Comparison of ENCODE assay signal across 8 cellular contexts in the genomic region with DNA sequence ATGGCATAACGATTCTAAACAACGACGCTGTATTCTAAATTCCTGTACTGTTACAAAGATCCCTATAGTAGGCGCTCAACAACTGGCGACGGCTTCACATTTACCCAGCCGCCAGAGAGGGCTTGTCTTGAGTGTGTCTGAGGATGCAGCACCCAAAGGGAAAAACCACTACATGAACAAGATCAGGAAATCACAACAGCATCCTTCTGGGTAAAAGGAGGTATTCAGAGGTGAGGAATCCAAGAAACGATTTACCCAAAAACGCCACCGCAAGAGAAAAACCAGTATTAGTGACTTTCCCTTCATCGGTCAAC. TPM values are rescaled to one million over a fixed set of nuclear protein-coding genes. Genes with fewer than 3 reads are reported as not detected.
DNase-seq lines count a peak whose midpoint lies in the region; FAIRE-seq and TF ChIP-seq lines count a peak whose summit lies in the region.

No MANE protein-coding gene starts in this region.

- no peak for FAIRE-seq in frontal cortex (lab: Jason Lieb, UNC)

- peak; percentile 91 for DNase-seq in G401 (ENCODE audit: low spot score)
- peak; percentile 83 for DNase-seq in H4 (ENCODE audit: low spot score)
- peak; percentile 83 for DNase-seq in LHCN-M2 (ENCODE audit: low read depth)
- DNase-seq in RWPE1 (ENCODE audit: low spot score): peak; percentile 82
- peak; percentile 44 for DNase-seq in activated T-helper 9 cell treated with anti-CD3 and anti-CD28 coated beads, Interleukin-2, amount 50 U/mL, for 16 hours (ENCODE audit: low read depth)
- DNase-seq in frontal cortex (ENCODE audit: low spot score in 2 of 2): peak; percentile 69 to 70
- peak; percentile 58 for DNase-seq in non-pigmented ciliary epithelial cell (ENCODE audit: low read depth)

- peak; percentile 96 for TF ChIP-seq CTCF in RWPE1 (conservative IDR thresholded peaks at IDR 0.05; ENCODE audit: low read depth)

- in situ Hi-C loops in G401 (cut with HindIII; ENCODE audit: low sequenced_read_pairs): no loop called here

- CTCF ChIA-PET in RWPE1 (lab: Yijun Ruan, JAX): interaction anchor here (1.0 kb wide), 1 partner anchor 1041 kb away, joined by 3 read pairs; no protein-coding TSS in a partner anchor

- POLR2A ChIA-PET in RWPE1 (lab: Yijun Ruan, JAX; ENCODE audit: low non-redundant PET): no interaction called here

- peak overlapping the region; percentile 93 for H3K27ac ChIP-seq in RWPE1
- H3K27ac ChIP-seq in temporal lobe (ENCODE audit: low read depth, low read length): peak overlapping the region; percentile 85

RNA-seq across cellular contexts. Expression of gene TTC33, which starts 0.7 kb away (rescaled TPM):
- total RNA-seq in G401 (2014; rRNA removed; shearing (Covaris generic)): 13.5 and 18.5 TPM in 2 replicates
- 18.2 and 27.6 TPM in 2 replicates for total RNA-seq in H4 (2014; rRNA removed; shearing (Covaris generic))
- total RNA-seq in LHCN-M2 (2014; rRNA removed): 13.7 and 14.6 TPM in 2 replicates
- 4.2 TPM for polyA plus RNA-seq in LHCN-M2 (2012)
- total RNA-seq in frontal cortex: 64.4 TPM
- 47.9 TPM for total RNA-seq in temporal lobe

RNA-seq across cellular contexts. Expression of gene PRKAA1, which starts 43.1 kb away (rescaled TPM):
- 33.1 and 74.8 TPM in 2 replicates for total RNA-seq in G401 (2014; rRNA removed; shearing (Covaris generic))
- 47.1 and 75.6 TPM in 2 replicates for total RNA-seq in H4 (2014; rRNA removed; shearing (Covaris generic))
- 75.5 and 78.8 TPM in 2 replicates for total RNA-seq in LHCN-M2 (2014; rRNA removed)
- 27.5 TPM for polyA plus RNA-seq in LHCN-M2 (2012)
- total RNA-seq in frontal cortex: 61.1 TPM
- 58.8 TPM for total RNA-seq in temporal lobe

Comparison
In these comparisons a context has a peak if more than half of its experiments do, and no peak if none do; other contexts are left out.
1. Peak in every context shown above with its lines: DNase-seq and H3K27ac ChIP-seq.